1 cellular context compared by ENCODE assay signal in the genomic region with DNA sequence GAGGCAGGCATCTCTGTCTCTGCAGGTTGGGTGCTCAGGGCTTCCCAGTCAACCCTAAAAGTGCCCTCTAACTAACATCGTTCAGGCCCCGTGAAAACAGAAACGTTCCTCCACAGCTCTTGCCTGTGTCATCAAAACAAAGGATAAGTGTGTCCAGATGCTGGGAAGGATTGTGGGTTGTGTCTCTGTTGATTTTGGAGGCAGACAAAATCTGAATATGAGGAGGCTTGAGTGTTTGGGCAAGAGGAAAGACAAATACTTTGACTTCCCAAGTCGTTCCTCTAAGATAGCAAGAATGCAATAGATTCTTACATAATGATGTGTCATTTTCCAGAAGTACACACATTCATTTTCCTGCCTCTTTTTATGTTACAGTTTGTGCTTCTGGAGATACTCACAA.
TF ChIP-seq lines count a peak whose summit lies in the region.

No MANE protein-coding gene starts in this region.

TF ChIP-seq in A549, 52 proteins besides CTCF, POLR2A, EP300 and RAD21 (continued from another document):
- TF ChIP-seq, protein P1, sequence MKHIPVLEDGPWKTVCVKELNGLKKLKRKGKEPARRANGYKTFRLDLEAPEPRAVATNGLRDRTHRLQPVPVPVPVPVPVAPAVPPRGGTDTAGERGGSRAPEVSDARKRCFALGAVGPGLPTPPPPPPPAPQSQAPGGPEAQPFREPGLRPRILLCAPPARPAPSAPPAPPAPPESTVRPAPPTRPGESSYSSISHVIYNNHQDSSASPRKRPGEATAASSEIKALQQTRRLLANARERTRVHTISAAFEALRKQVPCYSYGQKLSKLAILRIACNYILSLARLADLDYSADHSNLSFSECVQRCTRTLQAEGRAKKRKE (CRISPR knock-in tag; IDR thresholded peaks at IDR 0.05; ENCODE audit: low read depth) = no peak
